2 cellular contexts compared by ENCODE assay signal in the genomic region with DNA sequence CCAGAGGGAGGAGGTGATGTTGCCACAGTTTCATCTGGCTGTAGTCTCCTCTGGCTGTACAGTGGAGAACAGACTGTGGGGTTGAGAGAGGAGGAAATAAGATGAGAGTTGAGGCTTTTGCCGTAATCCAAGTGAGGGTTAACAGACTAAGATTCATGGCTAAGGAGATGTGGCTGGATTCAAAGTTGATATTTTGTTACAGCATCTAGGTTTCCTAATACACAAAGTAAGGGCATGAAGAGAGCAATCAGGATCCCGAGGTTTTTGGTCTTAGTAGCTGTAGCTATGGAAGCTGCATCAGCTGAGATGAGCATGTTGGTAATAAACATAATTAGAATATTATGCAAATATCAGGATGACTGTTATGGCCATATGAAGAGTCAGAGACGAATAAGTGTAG.
TF ChIP-seq lines count a peak whose summit lies in the region.

No MANE protein-coding gene starts in this region.

TF ChIP-seq in SK-N-SH, 30 proteins besides CTCF, POLR2A, EP300 and RAD21 (continued from another document):
- TF ChIP-seq, protein P1, sequence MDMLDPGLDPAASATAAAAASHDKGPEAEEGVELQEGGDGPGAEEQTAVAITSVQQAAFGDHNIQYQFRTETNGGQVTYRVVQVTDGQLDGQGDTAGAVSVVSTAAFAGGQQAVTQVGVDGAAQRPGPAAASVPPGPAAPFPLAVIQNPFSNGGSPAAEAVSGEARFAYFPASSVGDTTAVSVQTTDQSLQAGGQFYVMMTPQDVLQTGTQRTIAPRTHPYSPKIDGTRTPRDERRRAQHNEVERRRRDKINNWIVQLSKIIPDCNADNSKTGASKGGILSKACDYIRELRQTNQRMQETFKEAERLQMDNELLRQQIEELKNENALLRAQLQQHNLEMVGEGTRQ (IDR thresholded peaks at IDR 0.05; ENCODE audit: borderline replicate concordance, low read depth, low read length): no peak
- TF ChIP-seq GATA2 (CRISPR knock-in tag; IDR thresholded peaks at IDR 0.05): no peak
- no peak for TF ChIP-seq JUND (IDR thresholded peaks at IDR 0.05)
- no peak for TF ChIP-seq YY1 (IDR thresholded peaks at IDR 0.05; ENCODE audit: low read depth)

TF ChIP-seq in SK-N-SH treated with all-trans-retinoic acid at 6 μM for 48 hours, 23 proteins besides CTCF, POLR2A, EP300 and RAD21 (continued from another document):
- TF ChIP-seq, protein P2, sequence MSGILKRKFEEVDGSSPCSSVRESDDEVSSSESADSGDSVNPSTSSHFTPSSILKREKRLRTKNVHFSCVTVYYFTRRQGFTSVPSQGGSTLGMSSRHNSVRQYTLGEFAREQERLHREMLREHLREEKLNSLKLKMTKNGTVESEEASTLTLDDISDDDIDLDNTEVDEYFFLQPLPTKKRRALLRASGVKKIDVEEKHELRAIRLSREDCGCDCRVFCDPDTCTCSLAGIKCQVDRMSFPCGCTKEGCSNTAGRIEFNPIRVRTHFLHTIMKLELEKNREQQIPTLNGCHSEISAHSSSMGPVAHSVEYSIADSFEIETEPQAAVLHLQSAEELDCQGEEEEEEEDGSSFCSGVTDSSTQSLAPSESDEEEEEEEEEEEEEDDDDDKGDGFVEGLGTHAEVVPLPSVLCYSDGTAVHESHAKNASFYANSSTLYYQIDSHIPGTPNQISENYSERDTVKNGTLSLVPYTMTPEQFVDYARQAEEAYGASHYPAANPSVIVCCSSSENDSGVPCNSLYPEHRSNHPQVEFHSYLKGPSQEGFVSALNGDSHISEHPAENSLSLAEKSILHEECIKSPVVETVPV (CRISPR knock-in tag; IDR thresholded peaks at IDR 0.05): no peak
- TF ChIP-seq RARB (CRISPR knock-in tag; IDR thresholded peaks at IDR 0.05) (no peak), TOX (CRISPR knock-in tag; IDR thresholded peaks at IDR 0.05; ENCODE audit: borderline replicate concordance) (no peak), ZNF565 (CRISPR knock-in tag; conservative IDR thresholded peaks at IDR 0.05; ENCODE audit: low read depth) (no peak), CSDC2 (CRISPR knock-in tag; IDR thresholded peaks at IDR 0.05) (no peak), ISL1 (CRISPR knock-in tag; IDR thresholded peaks at IDR 0.05) (no peak), PPARA (CRISPR knock-in tag; IDR thresholded peaks at IDR 0.05; ENCODE audit: borderline replicate concordance) (no peak)
- TF ChIP-seq, protein P3, sequence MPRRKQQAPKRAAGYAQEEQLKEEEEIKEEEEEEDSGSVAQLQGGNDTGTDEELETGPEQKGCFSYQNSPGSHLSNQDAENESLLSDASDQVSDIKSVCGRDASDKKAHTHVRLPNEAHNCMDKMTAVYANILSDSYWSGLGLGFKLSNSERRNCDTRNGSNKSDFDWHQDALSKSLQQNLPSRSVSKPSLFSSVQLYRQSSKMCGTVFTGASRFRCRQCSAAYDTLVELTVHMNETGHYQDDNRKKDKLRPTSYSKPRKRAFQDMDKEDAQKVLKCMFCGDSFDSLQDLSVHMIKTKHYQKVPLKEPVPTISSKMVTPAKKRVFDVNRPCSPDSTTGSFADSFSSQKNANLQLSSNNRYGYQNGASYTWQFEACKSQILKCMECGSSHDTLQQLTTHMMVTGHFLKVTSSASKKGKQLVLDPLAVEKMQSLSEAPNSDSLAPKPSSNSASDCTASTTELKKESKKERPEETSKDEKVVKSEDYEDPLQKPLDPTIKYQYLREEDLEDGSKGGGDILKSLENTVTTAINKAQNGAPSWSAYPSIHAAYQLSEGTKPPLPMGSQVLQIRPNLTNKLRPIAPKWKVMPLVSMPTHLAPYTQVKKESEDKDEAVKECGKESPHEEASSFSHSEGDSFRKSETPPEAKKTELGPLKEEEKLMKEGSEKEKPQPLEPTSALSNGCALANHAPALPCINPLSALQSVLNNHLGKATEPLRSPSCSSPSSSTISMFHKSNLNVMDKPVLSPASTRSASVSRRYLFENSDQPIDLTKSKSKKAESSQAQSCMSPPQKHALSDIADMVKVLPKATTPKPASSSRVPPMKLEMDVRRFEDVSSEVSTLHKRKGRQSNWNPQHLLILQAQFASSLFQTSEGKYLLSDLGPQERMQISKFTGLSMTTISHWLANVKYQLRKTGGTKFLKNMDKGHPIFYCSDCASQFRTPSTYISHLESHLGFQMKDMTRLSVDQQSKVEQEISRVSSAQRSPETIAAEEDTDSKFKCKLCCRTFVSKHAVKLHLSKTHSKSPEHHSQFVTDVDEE (CRISPR knock-in tag; IDR thresholded peaks at IDR 0.05): no peak
